In the genomic region with DNA sequence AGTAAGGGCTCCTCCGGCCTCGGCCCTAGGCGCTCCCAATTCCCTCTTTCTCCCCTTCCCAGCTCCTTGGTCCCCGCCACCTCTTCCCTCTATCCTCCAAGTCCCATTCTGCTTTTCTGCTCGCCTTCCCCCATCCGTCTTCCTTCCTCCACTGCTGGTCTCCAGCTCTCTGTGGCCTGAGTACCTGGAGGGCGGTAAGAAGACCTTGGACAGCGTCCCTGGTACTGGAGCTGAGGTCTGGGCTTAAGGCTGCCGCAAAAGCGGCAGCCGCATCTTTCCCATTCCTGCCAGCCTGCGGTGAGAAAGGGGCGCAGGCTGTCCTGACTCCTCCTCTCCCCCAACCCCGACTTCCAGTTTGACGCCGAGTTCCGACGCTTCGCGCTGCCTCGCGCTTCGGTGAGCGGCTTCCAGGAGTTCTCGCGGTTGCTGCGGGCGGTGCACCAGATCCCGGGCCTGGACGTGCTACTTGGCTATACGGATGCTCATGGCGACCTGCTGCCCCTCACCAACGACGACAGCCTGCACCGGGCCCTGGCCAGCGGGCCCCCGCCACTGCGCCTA, we compare ENCODE assay signal across 1 cellular context.
TF ChIP-seq lines count a peak whose summit lies in the region.

No MANE protein-coding gene starts in this region.

TF ChIP-seq in HepG2, 621 proteins besides CTCF, POLR2A, EP300 and RAD21:
- TF ChIP-seq HES4 (CRISPR knock-in tag; IDR thresholded peaks at IDR 0.05; ENCODE audit: borderline replicate concordance) = 0 out of 2 replicates have a peak, but pooled peaks have one; percentile 23
- TF ChIP-seq PLSCR1 (CRISPR knock-in tag; IDR thresholded peaks at IDR 0.05; ENCODE audit: borderline replicate concordance) = no peak
- TF ChIP-seq ZNF362 (CRISPR knock-in tag; IDR thresholded peaks at IDR 0.05; ENCODE audit: borderline replicate concordance) = no peak
- 0 out of 2 replicates have a peak, but pooled peaks have one; percentile 11 for TF ChIP-seq TBX3 (IDR thresholded peaks at IDR 0.05; ENCODE audit: borderline replicate concordance)
- 0 out of 2 replicates have a peak, but pooled peaks have one; percentile 12 for TF ChIP-seq ZNF451 (CRISPR knock-in tag; IDR thresholded peaks at IDR 0.05)
- peak; percentile 52; the same call in 1 of the 2 replicates for TF ChIP-seq ZBTB33 (CRISPR knock-in tag; IDR thresholded peaks at IDR 0.05)
- TF ChIP-seq MIER2 (CRISPR knock-in tag; IDR thresholded peaks at IDR 0.05) = peak; percentile 52; the same call in 1 of the 2 replicates
- no peak for TF ChIP-seq ZFX (CRISPR knock-in tag; IDR thresholded peaks at IDR 0.05; ENCODE audit: low read depth)
- TF ChIP-seq, protein P1, sequence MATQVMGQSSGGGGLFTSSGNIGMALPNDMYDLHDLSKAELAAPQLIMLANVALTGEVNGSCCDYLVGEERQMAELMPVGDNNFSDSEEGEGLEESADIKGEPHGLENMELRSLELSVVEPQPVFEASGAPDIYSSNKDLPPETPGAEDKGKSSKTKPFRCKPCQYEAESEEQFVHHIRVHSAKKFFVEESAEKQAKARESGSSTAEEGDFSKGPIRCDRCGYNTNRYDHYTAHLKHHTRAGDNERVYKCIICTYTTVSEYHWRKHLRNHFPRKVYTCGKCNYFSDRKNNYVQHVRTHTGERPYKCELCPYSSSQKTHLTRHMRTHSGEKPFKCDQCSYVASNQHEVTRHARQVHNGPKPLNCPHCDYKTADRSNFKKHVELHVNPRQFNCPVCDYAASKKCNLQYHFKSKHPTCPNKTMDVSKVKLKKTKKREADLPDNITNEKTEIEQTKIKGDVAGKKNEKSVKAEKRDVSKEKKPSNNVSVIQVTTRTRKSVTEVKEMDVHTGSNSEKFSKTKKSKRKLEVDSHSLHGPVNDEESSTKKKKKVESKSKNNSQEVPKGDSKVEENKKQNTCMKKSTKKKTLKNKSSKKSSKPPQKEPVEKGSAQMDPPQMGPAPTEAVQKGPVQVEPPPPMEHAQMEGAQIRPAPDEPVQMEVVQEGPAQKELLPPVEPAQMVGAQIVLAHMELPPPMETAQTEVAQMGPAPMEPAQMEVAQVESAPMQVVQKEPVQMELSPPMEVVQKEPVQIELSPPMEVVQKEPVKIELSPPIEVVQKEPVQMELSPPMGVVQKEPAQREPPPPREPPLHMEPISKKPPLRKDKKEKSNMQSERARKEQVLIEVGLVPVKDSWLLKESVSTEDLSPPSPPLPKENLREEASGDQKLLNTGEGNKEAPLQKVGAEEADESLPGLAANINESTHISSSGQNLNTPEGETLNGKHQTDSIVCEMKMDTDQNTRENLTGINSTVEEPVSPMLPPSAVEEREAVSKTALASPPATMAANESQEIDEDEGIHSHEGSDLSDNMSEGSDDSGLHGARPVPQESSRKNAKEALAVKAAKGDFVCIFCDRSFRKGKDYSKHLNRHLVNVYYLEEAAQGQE (IDR thresholded peaks at IDR 0.05; ENCODE audit: borderline replicate concordance in 1 of 2, low read depth in 1 of 2, low read length in 2 of 2) = peak in 1 of 2 experiments; percentile 92; a peak in 2 of 4 replicates
- TF ChIP-seq ZNF563 (CRISPR knock-in tag; IDR thresholded peaks at IDR 0.05) = 0 out of 2 replicates have a peak, but pooled peaks have one; percentile 14
